In genomic region chr6:24932832-24933231, GRCh38 we compare ENCODE assay signal across 10 cellular contexts. TPM values are rescaled to one million over a fixed set of nuclear protein-coding genes. Genes with fewer than 3 reads are reported as not detected.
DNase-seq lines count a peak whose midpoint lies in the region; ATAC-seq lines count a peak whose summit lies in the region.
"Had no signal": no experiment of that assay in that cellular context is flagged by ENCODE, and none has a peak within 500 bp of the region (broad histone marks: within the 10 kb centered on the region; RNA-seq: fewer than 3 reads in every experiment).

No MANE protein-coding gene starts in this region.

- peaks cover 85% of the 10 kb centered on the region for H3K4me1 Mint-ChIP-seq in activated CD8-positive, alpha-beta memory T cell treated with anti-CD3 and anti-CD28 coated beads, Interleukin-2, amount 10 ng/mL, durations not matched to agents 7 days and 5 days
- H3K4me1 Mint-ChIP-seq in activated T-helper 2 cell treated with anti-CD3 and anti-CD28 coated beads, Interferon-gamma antibody, Interleukin-2, Interleukin-4, amounts not matched to agents 10 μg/mL and 5 μg/mL and 100 μg/mL, durations not matched to agents 14 hours and 24 hours and 36 hours (ENCODE audit: low read depth), result peaks cover 89% of the 10 kb centered on the region

- peak overlapping the region; percentile 95 for H3K4me3 Mint-ChIP-seq in activated CD8-positive, alpha-beta memory T cell treated with anti-CD3 and anti-CD28 coated beads, Interleukin-2, amount 10 ng/mL, durations not matched to agents 7 days and 5 days
- H3K4me3 Mint-ChIP-seq in activated T-helper 2 cell treated with anti-CD3 and anti-CD28 coated beads, Interferon-gamma antibody, Interleukin-2, Interleukin-4, amounts not matched to agents 10 μg/mL and 5 μg/mL and 100 μg/mL, durations not matched to agents 14 hours and 24 hours and 36 hours (ENCODE audit: low read depth), result peak overlapping the region; percentile 89

- intact Hi-C loops in activated T-helper 2 cell treated with anti-CD3 and anti-CD28 coated beads, Interferon-gamma antibody, Interleukin-2, Interleukin-4, amounts not matched to agents 10 μg/mL and 5 μg/mL and 100 μg/mL, durations not matched to agents 14 hours and 24 hours and 36 hours (cut with micrococcal nuclease), result loop anchor here (1.0 to 10.0 kb wide), 4 partner anchors 9 to 242 kb away; no protein-coding TSS in a partner anchor

- CTCF ChIA-PET in activated CD8-positive, alpha-beta memory T cell treated with anti-CD3 and anti-CD28 coated beads, Interleukin-2, amount 10 ng/mL, durations not matched to agents 7 days and 5 days (lab: Charles Lee), result interaction anchor here (0.8 to 13.4 kb wide), 25 partner anchors 9 to 157 kb away, joined by 3 to 225 read pairs (median 6); no protein-coding TSS in a partner anchor

- no peaks in the 10 kb centered on the region for H3K27me3 Mint-ChIP-seq in activated CD8-positive, alpha-beta memory T cell treated with anti-CD3 and anti-CD28 coated beads, Interleukin-2, amount 10 ng/mL, durations not matched to agents 7 days and 5 days
- H3K27me3 Mint-ChIP-seq in activated T-helper 2 cell treated with anti-CD3 and anti-CD28 coated beads, Interferon-gamma antibody, Interleukin-2, Interleukin-4, amounts not matched to agents 10 μg/mL and 5 μg/mL and 100 μg/mL, durations not matched to agents 14 hours and 24 hours and 36 hours (ENCODE audit: low read depth), result no peaks in the 10 kb centered on the region

- ATAC-seq in activated CD8-positive, alpha-beta memory T cell treated with anti-CD3 and anti-CD28 coated beads, Interleukin-2, amount 10 ng/mL, durations not matched to agents 7 days and 5 days, result peak; percentile 11
- ATAC-seq in HG03045 (IDR thresholded peaks at IDR 0.05; ENCODE audit: unreplicated experiment) (peak; percentile 23), HG03039 (IDR thresholded peaks at IDR 0.05; ENCODE audit: unreplicated experiment) (no peak)
- peak; percentile 21 for ATAC-seq in stimulated activated naive CD8-positive, alpha-beta T cell treated with anti-CD3 and anti-CD28 coated beads, Interleukin-15, Interleukin-2, amounts not matched to agents 100 U/mL and 50 U/mL, for 24 hours

- peak overlapping the region; percentile 97 for H3K27ac Mint-ChIP-seq in activated CD8-positive, alpha-beta memory T cell treated with anti-CD3 and anti-CD28 coated beads, Interleukin-2, amount 10 ng/mL, durations not matched to agents 7 days and 5 days
- peak overlapping the region; percentile 92 for H3K27ac Mint-ChIP-seq in activated T-helper 2 cell treated with anti-CD3 and anti-CD28 coated beads, Interferon-gamma antibody, Interleukin-2, Interleukin-4, amounts not matched to agents 10 μg/mL and 5 μg/mL and 100 μg/mL, durations not matched to agents 14 hours and 24 hours and 36 hours

- DNase-seq in activated CD8-positive, alpha-beta memory T cell treated with anti-CD3 and anti-CD28 coated beads, Interleukin-2, amount 10 ng/mL, durations not matched to agents 7 days and 5 days, result no peak
- no peak for DNase-seq in activated CD8-positive, alpha-beta memory T cell treated with anti-CD3 and anti-CD28 coated beads for 24 hours
- DNase-seq in activated T-helper 2 cell treated with anti-CD3 and anti-CD28 coated beads, Interferon-gamma antibody, Interleukin-2, Interleukin-4, amounts not matched to agents 10 μg/mL and 5 μg/mL and 100 μg/mL, durations not matched to agents 14 hours and 24 hours and 36 hours (ENCODE audit: low spot score), result no peak
- DNase-seq in stimulated activated naive CD8-positive, alpha-beta T cell treated with anti-CD3 and anti-CD28 coated beads, Interleukin-15, Interleukin-2, amounts not matched to agents 100 U/mL and 50 U/mL, for 24 hours, result peak; percentile 4
- no peak for DNase-seq in NCI-H526 treated with DMSO at 0.1 percent for 48 hours (lab: John Stamatoyannopoulos, UW)
- DNase-seq in RPMI8226, result no peak
- DNase-seq: activated CD4-positive, alpha-beta T cell treated with anti-CD3 and anti-CD28 coated beads, Interleukin-2, amount 50 U/mL, for 1 hour; upper lobe of left lung had no signal

- H3K36me3 Mint-ChIP-seq in activated CD8-positive, alpha-beta memory T cell treated with anti-CD3 and anti-CD28 coated beads, Interleukin-2, amount 10 ng/mL, durations not matched to agents 7 days and 5 days, result peaks cover 39% of the 10 kb centered on the region
- H3K36me3 Mint-ChIP-seq in activated T-helper 2 cell treated with anti-CD3 and anti-CD28 coated beads, Interferon-gamma antibody, Interleukin-2, Interleukin-4, amounts not matched to agents 10 μg/mL and 5 μg/mL and 100 μg/mL, durations not matched to agents 14 hours and 24 hours and 36 hours (ENCODE audit: low read depth), result no peaks in the 10 kb centered on the region

- no peaks in the 10 kb centered on the region for H3K9me3 Mint-ChIP-seq in activated CD8-positive, alpha-beta memory T cell treated with anti-CD3 and anti-CD28 coated beads, Interleukin-2, amount 10 ng/mL, durations not matched to agents 7 days and 5 days (ENCODE audit: low read depth)
- H3K9me3 Mint-ChIP-seq in activated T-helper 2 cell treated with anti-CD3 and anti-CD28 coated beads, Interferon-gamma antibody, Interleukin-2, Interleukin-4, amounts not matched to agents 10 μg/mL and 5 μg/mL and 100 μg/mL, durations not matched to agents 14 hours and 24 hours and 36 hours, result no peaks in the 10 kb centered on the region

RNA-seq across cellular contexts. Expression of gene RIPOR2, which starts 2.9 kb away (rescaled TPM):
- total RNA-seq in activated CD8-positive, alpha-beta memory T cell treated with anti-CD3 and anti-CD28 coated beads, Interleukin-2, amount 10 ng/mL, durations not matched to agents 7 days and 5 days, result 100 to 1,000 TPM in 1 of 2 experiments, 10 to 100 TPM in 1; 53.4 to 104 TPM
- 8.5 and 9.4 TPM in 2 replicates for total RNA-seq in activated T-helper 2 cell treated with anti-CD3 and anti-CD28 coated beads, Interferon-gamma antibody, Interleukin-2, Interleukin-4, amounts not matched to agents 10 μg/mL and 5 μg/mL and 100 μg/mL, durations not matched to agents 14 hours and 24 hours and 36 hours
